ENCODE assay signal across 8 cellular contexts in the genomic region with DNA sequence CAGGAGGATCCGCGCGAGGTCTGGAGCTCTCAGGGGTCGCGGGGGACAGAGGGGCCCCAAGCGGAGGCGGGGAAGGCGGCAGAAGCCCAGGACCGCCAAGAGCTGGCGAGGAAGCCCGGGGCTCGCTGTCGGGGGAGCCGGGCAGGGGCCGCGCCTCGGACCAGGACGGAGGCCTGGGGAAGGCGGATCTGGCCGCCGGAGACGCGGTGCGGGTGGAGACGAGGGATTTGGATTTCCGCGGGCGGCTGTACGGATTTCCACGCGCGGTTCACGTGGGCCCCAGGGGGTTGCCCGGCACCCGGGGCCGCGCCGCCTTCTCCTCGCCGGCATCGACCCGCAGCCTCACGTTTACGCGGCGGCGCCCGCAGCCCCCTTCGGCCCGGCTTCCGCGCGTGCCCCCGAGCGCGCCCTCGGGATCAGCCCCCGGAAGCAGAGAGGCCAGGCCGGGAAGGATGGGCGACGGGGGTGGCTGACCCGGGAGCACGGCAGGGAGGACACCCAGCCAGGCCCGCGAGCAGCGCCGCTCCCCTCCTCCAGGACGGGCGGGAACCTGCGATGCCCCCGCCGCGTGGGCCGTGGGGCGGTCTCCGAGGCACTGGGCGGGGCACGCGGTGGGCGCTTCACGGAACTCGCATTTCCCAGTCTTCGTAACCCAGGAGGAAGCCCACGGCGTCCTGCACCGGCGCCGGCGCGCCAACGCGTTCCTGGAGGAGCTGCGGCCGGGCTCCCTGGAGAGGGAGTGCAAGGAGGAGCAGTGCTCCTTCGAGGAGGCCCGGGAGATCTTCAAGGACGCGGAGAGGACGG. TPM values are rescaled to one million over a fixed set of nuclear protein-coding genes. Genes with fewer than 3 reads are reported as not detected.
DNase-seq lines count a peak whose midpoint lies in the region; ATAC-seq and TF ChIP-seq lines count a peak whose summit lies in the region.

No MANE protein-coding gene starts in this region.

- H3K27me3 ChIP-seq in esophagus (ENCODE audit: control insufficient read depth in 1 of 2, insufficient read depth in 2 of 2, low read length in 2 of 2) = peaks cover 3 to 14% of the 10 kb centered on the region in 2 donors
- H3K27me3 ChIP-seq in neural progenitor cell = peaks cover 22% of the 10 kb centered on the region
- H3K27me3 ChIP-seq in MM.1S (replicated peaks; ENCODE audit: insufficient read depth, low read length) = peaks cover 26% of the 10 kb centered on the region

- H3K4me2 ChIP-seq in neural progenitor cell (peak overlapping the region; percentile 22), MM.1S (ENCODE audit: low read depth, low read length) (no peak overlapping the region)

- H2AFZ ChIP-seq in neural progenitor cell (replicated peaks) = no peak overlapping the region
- H2AFZ ChIP-seq in MM.1S (ENCODE audit: low read length) = no peak overlapping the region

- H3K9me3 ChIP-seq in esophagus (ENCODE audit: control insufficient read depth in 2 of 2, insufficient read depth in 1 of 2, low read depth in 1 of 2, low read length in 1 of 2) (peaks cover 0 to 4% of the 10 kb centered on the region in 2 donors), neural progenitor cell (ENCODE audit: low read depth) (no peaks in the 10 kb centered on the region), MM.1S (replicated peaks; ENCODE audit: insufficient read depth, low read length) (no peaks in the 10 kb centered on the region)

- no peaks in the 10 kb centered on the region for H3K9me2 ChIP-seq in MM.1S (replicated peaks; ENCODE audit: insufficient read depth, low read length)

- H3K27ac ChIP-seq in esophagus (ENCODE audit: low read depth in 2 of 2, low read length in 1 of 2) (no peak overlapping the region), neural progenitor cell (no peak overlapping the region), MM.1S (ENCODE audit: low read length) (no peak overlapping the region)

- H3K27ac Mint-ChIP-seq in neural progenitor cell = no peak overlapping the region
- no peak overlapping the region for H3K27ac Mint-ChIP-seq in HFFc6

- H3K9ac ChIP-seq in neural progenitor cell (no peak overlapping the region), MM.1S (ENCODE audit: low read length) (no peak overlapping the region)

- peaks cover 11% of the 10 kb centered on the region for H3K27me3 Mint-ChIP-seq in neural progenitor cell (ENCODE audit: insufficient read depth, low read depth)
- peaks cover 8% of the 10 kb centered on the region for H3K27me3 Mint-ChIP-seq in HFFc6 (ENCODE audit: insufficient read depth)

- H3K4me1 ChIP-seq in esophagus (ENCODE audit: control insufficient read depth in 2 of 2, insufficient read depth in 2 of 2, low read length in 1 of 2) = peaks cover 8 to 11% of the 10 kb centered on the region in 2 donors
- H3K4me1 ChIP-seq in neural progenitor cell = peaks cover 7% of the 10 kb centered on the region
- H3K4me1 ChIP-seq in MM.1S (ENCODE audit: low read length) = no peaks in the 10 kb centered on the region

- H3K79me2 ChIP-seq in neural progenitor cell (ENCODE audit: low read depth) (no peaks in the 10 kb centered on the region), MM.1S (ENCODE audit: low read length) (no peaks in the 10 kb centered on the region)

- 3 to 4% methylated on average over 60 to 99 of the region's 99 CpGs for WGBS in esophagus, 2 donors

- H3K4me3 ChIP-seq in esophagus (ENCODE audit: low read depth in 1 of 2, low read length in 2 of 2) = peak overlapping the region; percentile 26 to 43
- peak overlapping the region; percentile 13 for H3K4me3 ChIP-seq in neural progenitor cell
- no peak overlapping the region for H3K4me3 ChIP-seq in MM.1S (ENCODE audit: low read length)

- no peak for ATAC-seq in GM18519 (IDR thresholded peaks at IDR 0.05; ENCODE audit: low FRiP score, unreplicated experiment)

- H3K4me1 Mint-ChIP-seq in neural progenitor cell = peaks cover 3% of the 10 kb centered on the region
- peaks cover 2% of the 10 kb centered on the region; the same call in 1 of the 2 replicates for H3K4me1 Mint-ChIP-seq in HFFc6 (ENCODE audit: low read depth)

- no peak for TF ChIP-seq CTCF in neural progenitor cell (IDR thresholded peaks at IDR 0.05)
- no peak for TF ChIP-seq CTCF in HFFc6 (IDR thresholded peaks at IDR 0.05)
- no peak for TF ChIP-seq CTCF in MM.1S (IDR thresholded peaks at IDR 0.05; ENCODE audit: low read length)

- no peaks in the 10 kb centered on the region for H3K36me3 Mint-ChIP-seq in neural progenitor cell
- no peaks in the 10 kb centered on the region for H3K36me3 Mint-ChIP-seq in HFFc6 (ENCODE audit: low read depth)

- no peak overlapping the region for H3K4me3 Mint-ChIP-seq in neural progenitor cell
- H3K4me3 Mint-ChIP-seq in HFFc6 = no peak overlapping the region

- H4K20me1 ChIP-seq in neural progenitor cell (ENCODE audit: low read depth) (no peaks in the 10 kb centered on the region), MM.1S (ENCODE audit: insufficient read depth, low read length) (no peaks in the 10 kb centered on the region)

- H3K9me3 Mint-ChIP-seq in neural progenitor cell (peaks cover 4% of the 10 kb centered on the region), HFFc6 (peaks cover 5% of the 10 kb centered on the region)

- H3K36me3 ChIP-seq in esophagus (ENCODE audit: control insufficient read depth in 2 of 2, insufficient read depth in 2 of 2, low read length in 1 of 2) = no peaks in the 10 kb centered on the region
- no peaks in the 10 kb centered on the region for H3K36me3 ChIP-seq in neural progenitor cell
- H3K36me3 ChIP-seq in MM.1S (replicated peaks; ENCODE audit: insufficient read depth, low read length) = no peaks in the 10 kb centered on the region

- DNase-seq in stimulated activated CD4-positive, alpha-beta T cell treated with anti-CD3 and anti-CD28 coated beads, Interleukin-15, amount 100 ng/mL, for 24 hours = peak; percentile 55
- DNase-seq in stimulated activated CD4-positive, alpha-beta T cell treated with anti-CD3 and anti-CD28 coated beads, Interleukin-2, amount 100 ng/mL, for 48 hours = no peak
- DNase-seq in neural progenitor cell (ENCODE audit: low spot score) (no peak), ecto neural progenitor cell (ENCODE audit: low spot score) (no peak), HFFc6 (no peak), MM.1S (no peak)

- no peaks in the 10 kb centered on the region for H3F3A ChIP-seq in neural progenitor cell (ENCODE audit: low read depth)
- H3F3A ChIP-seq in MM.1S (ENCODE audit: insufficient read depth, low read length) = no peaks in the 10 kb centered on the region

RNA-seq across cellular contexts. Expression of gene F7, which starts 4.7 kb away (rescaled TPM):
- polyA plus RNA-seq in esophagus = under 1 TPM in 1 of 2 donors, not detected in 1; 0.01 TPM
- total RNA-seq in neural progenitor cell (ENCODE audit: low replicate concordance) = 0.50 TPM in 1 of 2 replicates, not detected in the other
- not detected for total RNA-seq in HFFc6 (2021; fragmentation: NEBNext Ultra II Directional; extraction: Animal tissue kit (Norgen Biotek cat#: 25700))

RNA-seq across cellular contexts. Expression of gene F10, which starts 12.3 kb away (rescaled TPM):
- polyA plus RNA-seq in esophagus = 1 to 10 TPM; 1.6 to 4.5 TPM
- 2.0 and 6.8 TPM in 2 replicates for total RNA-seq in neural progenitor cell (ENCODE audit: low replicate concordance)
- total RNA-seq in HFFc6 (2021; fragmentation: NEBNext Ultra II Directional; extraction: Animal tissue kit (Norgen Biotek cat#: 25700)) = 10 to 100 TPM; 10.2 to 21.3 (median 10.8) TPM

RNA-seq across cellular contexts. Expression of gene PROZ, which starts 48.2 kb away (rescaled TPM):
- not detected for polyA plus RNA-seq in esophagus
- total RNA-seq in neural progenitor cell (ENCODE audit: low replicate concordance) = not detected in 2 replicates
- total RNA-seq in HFFc6 (2021; fragmentation: NEBNext Ultra II Directional; extraction: Animal tissue kit (Norgen Biotek cat#: 25700)) = not detected
